Comparison of ENCODE assay signal across 12 cellular contexts in the genomic region with DNA sequence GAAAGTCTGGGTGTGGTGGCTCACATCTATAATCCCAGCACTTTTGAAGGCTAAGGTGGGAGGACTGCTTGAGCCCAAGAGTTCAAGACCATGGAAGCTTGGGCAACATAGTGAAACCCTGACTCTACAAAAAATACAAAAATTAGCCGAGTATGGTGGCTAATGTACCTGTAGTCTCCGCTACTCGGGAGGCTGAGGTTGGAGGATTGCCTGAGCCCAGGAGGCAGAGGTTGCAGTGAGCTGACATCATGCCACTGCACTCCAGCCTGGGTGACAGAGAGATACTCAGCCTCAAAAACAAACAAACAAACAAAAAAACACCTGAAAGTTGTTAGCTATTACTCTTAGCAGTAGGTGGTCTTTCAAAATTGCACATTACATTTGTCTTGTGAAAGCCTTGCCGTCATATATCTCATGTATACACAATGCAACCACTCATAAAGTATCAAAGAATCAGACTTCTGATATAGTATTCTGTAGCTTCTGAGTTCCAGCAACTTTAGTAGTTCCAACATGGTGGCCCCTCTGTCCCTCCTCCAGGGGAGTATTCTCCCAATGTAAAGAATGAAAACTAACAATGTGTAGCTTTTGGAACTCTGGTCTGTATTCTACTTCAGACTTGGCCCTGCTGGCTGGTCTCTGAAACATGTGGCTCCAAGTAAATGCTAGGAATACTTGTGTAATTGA.
DNase-seq lines count a peak whose midpoint lies in the region; ATAC-seq and TF ChIP-seq lines count a peak whose summit lies in the region.
"Had no signal": no experiment of that assay in that cellular context is flagged by ENCODE, and none has a peak within 500 bp of the region (broad histone marks: within the 10 kb centered on the region; RNA-seq: fewer than 3 reads in every experiment).

No MANE protein-coding gene starts in this region.

- peak overlapping the region; percentile 45; the same call in 1 of the 2 replicates for H3K9ac ChIP-seq in KMS-11

- H3K4me3 ChIP-seq in KMS-11 (IDR thresholded peaks at IDR 0.05; ENCODE audit: insufficient read depth, low read depth, low read length), result no peak overlapping the region

- H3K27ac ChIP-seq in KMS-11, result peak overlapping the region; percentile 96

- no peak for DNase-seq in T-helper 2 cell treated with Interferon-gamma antibody and Interleukin-4, amounts not matched to agents 5 μg/mL and 100 μg/mL, for 36 hours (ENCODE audit: low spot score)
- no peak for DNase-seq in T-helper 2 cell
- no peak for DNase-seq in naive B cell
- DNase-seq in H4 (ENCODE audit: low spot score), result no peak
- DNase-seq in SK-N-DZ (ENCODE audit: low spot score), result no peak
- DNase-seq in T1000 (lab: John Stamatoyannopoulos, UW), result no peak
- DNase-seq: 8988T; activated CD4-positive, alpha-beta T cell treated with anti-CD3 and anti-CD28 coated beads, Interleukin-2, amount 50 U/mL, for 48 hours; NCI-H1436 treated with DMSO at 0.1 percent for 48 hours had no signal

- H3K9me3 Mint-ChIP-seq in T-helper 2 cell treated with Interferon-gamma antibody and Interleukin-4, amounts not matched to agents 5 μg/mL and 100 μg/mL, for 36 hours, result peaks cover 52% of the 10 kb centered on the region
- H3K9me3 Mint-ChIP-seq in naive B cell, result peaks cover 30 to 80% (median 69%) of the 10 kb centered on the region in 7 donors

- TF ChIP-seq CTCF in KMS-11 (conservative IDR thresholded peaks at IDR 0.05; ENCODE audit: low read depth, low read length), result no peak

- no peaks in the 10 kb centered on the region for H3K36me3 ChIP-seq in KMS-11 (ENCODE audit: insufficient read depth)

- H3K4me2 ChIP-seq in KMS-11, result peak overlapping the region; percentile 70

- ATAC-seq in GM21447 (IDR thresholded peaks at IDR 0.05; ENCODE audit: unreplicated experiment) (peak; percentile 21), naive B cell (ENCODE audit: low read depth in 2 of 2) (no peak)

- H4K20me1 ChIP-seq in KMS-11 (ENCODE audit: insufficient read depth), result no peaks in the 10 kb centered on the region

- peak overlapping the region; percentile 72 for H3K4me3 Mint-ChIP-seq in T-helper 2 cell treated with Interferon-gamma antibody and Interleukin-4, amounts not matched to agents 5 μg/mL and 100 μg/mL, for 36 hours
- H3K4me3 Mint-ChIP-seq in naive B cell, result peak overlapping the region; percentile 16 to 93 (median 79)
- H3K4me3 Mint-ChIP-seq: nephron had no signal

- H3K27ac Mint-ChIP-seq in T-helper 2 cell treated with Interferon-gamma antibody and Interleukin-4, amounts not matched to agents 5 μg/mL and 100 μg/mL, for 36 hours, result peak overlapping the region; percentile 76
- H3K27ac Mint-ChIP-seq in naive B cell, result peak overlapping the region; percentile 94 to 99 (median 98)
- H3K27ac Mint-ChIP-seq: nephron had no signal

- H3K27me3 ChIP-seq in KMS-11 (ENCODE audit: insufficient read depth, low read depth), result no peaks in the 10 kb centered on the region

- peak overlapping the region; percentile 20 for H2AFZ ChIP-seq in KMS-11 (ENCODE audit: low read depth)

- peaks cover 57% of the 10 kb centered on the region for H3K4me1 ChIP-seq in KMS-11 (ENCODE audit: low read depth, poor library complexity, severe bottlenecking)

- no peaks in the 10 kb centered on the region for H3K27me3 Mint-ChIP-seq in T-helper 2 cell treated with Interferon-gamma antibody and Interleukin-4, amounts not matched to agents 5 μg/mL and 100 μg/mL, for 36 hours (ENCODE audit: low read depth)
- no peaks in the 10 kb centered on the region for H3K27me3 Mint-ChIP-seq in naive B cell

- H3K79me2 ChIP-seq in KMS-11 (ENCODE audit: insufficient read depth, low read depth), result no peaks in the 10 kb centered on the region

- peaks cover 26% of the 10 kb centered on the region for H3K36me3 Mint-ChIP-seq in T-helper 2 cell treated with Interferon-gamma antibody and Interleukin-4, amounts not matched to agents 5 μg/mL and 100 μg/mL, for 36 hours (ENCODE audit: low read depth)
- peaks cover 24 to 65% of the 10 kb centered on the region in 2 donors for H3K36me3 Mint-ChIP-seq in naive B cell

- peaks cover 30% of the 10 kb centered on the region for H3K4me1 Mint-ChIP-seq in T-helper 2 cell treated with Interferon-gamma antibody and Interleukin-4, amounts not matched to agents 5 μg/mL and 100 μg/mL, for 36 hours (ENCODE audit: low read depth)
- H3K4me1 Mint-ChIP-seq in naive B cell, result peaks cover 61 to 77% (median 72%) of the 10 kb centered on the region in 3 donors
- H3K4me1 Mint-ChIP-seq: nephron had no signal
